Comparison of ENCODE assay signal across 31 cellular contexts in the genomic region with DNA sequence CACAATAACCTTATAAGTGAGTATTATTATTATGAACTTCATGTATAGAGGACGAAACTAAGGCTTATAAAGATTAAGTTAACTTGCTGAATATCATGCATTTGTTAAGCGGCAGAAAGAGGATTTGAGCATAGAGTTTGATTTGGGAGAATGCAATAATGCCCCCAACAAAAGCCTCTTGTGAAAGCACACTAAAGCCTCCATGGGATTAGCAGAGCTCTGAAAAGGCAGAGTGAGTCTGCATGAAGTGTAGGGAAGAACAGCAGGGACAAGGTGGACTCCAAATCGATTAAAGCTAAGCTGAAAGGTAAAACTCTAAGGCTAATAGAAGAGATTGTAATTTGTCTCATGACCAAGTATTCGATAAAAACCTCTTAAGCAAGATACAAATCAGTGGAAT.
"Had no signal": no experiment of that assay in that cellular context is flagged by ENCODE, and none has a peak within 500 bp of the region (broad histone marks: within the 10 kb centered on the region; RNA-seq: fewer than 3 reads in every experiment).

No MANE protein-coding gene starts in this region.

- H3K9me3 ChIP-seq: adrenal gland, body of pancreas, esophagus muscularis mucosa, gastrocnemius medialis, heart left ventricle had no signal

- FAIRE-seq: colon had no signal

- H3K4me1 ChIP-seq: adrenal gland, body of pancreas, esophagus muscularis mucosa, foreskin keratinocyte, gastrocnemius medialis, heart left ventricle had no signal

- H3K36me3 Mint-ChIP-seq: activated naive CD4-positive, alpha-beta T cell treated with anti-CD3 and anti-CD28 coated beads, Interleukin-2, amount 50 U/mL, for 24 hours; activated naive CD8-positive, alpha-beta T cell treated with anti-CD3 and anti-CD28 coated beads for 36 hours had no signal

- H3K4me3 Mint-ChIP-seq: activated CD4-positive, alpha-beta memory T cell treated with anti-CD3 and anti-CD28 coated beads, Interleukin-2, amount 10 ng/mL, durations not matched to agents 7 days and 5 days; activated CD4-positive, alpha-beta T cell treated with anti-CD3 and anti-CD28 coated beads for 36 hours; activated CD4-positive, alpha-beta T cell treated with anti-CD3 and anti-CD28 coated beads, Interleukin-2, amount 10 ng/mL, durations not matched to agents 24 days and 14 days; activated naive CD4-positive, alpha-beta T cell treated with anti-CD3 and anti-CD28 coated beads for 36 hours; activated naive CD4-positive, alpha-beta T cell treated with anti-CD3 and anti-CD28 coated beads, Interleukin-2, amount 50 U/mL, for 24 hours; activated naive CD8-positive, alpha-beta T cell treated with anti-CD3 and anti-CD28 coated beads for 36 hours; activated naive CD8-positive, alpha-beta T cell treated with anti-CD3 and anti-CD28 coated beads, Interleukin-2, amount 50 U/mL, for 24 hours; activated T-helper 1 cell treated with anti-CD3 and anti-CD28 coated beads, Interleukin-12 subunit alpha, Interleukin-12 subunit beta, Interleukin-2, Interleukin-4 antibody, amounts not matched to agents 30 ng/mL and 10 ng/mL and 1 ng/mL, durations not matched to agents 14 hours and 24 hours and 36 hours; effector memory CD8-positive, alpha-beta T cell; T-helper 1 cell treated with Interleukin-12 subunit alpha and Interleukin-12 subunit beta and Interleukin-4 antibody, amounts not matched to agents 30 μg/mL and 1 μg/mL, for 36 hours had no signal

- H3K4me3 ChIP-seq: adrenal gland, body of pancreas, esophagus muscularis mucosa, gastrocnemius medialis, heart left ventricle had no signal

- H3K9me3 Mint-ChIP-seq: activated CD4-positive, alpha-beta memory T cell treated with anti-CD3 and anti-CD28 coated beads, Interleukin-2, amount 10 ng/mL, durations not matched to agents 7 days and 5 days; activated CD4-positive, alpha-beta T cell treated with anti-CD3 and anti-CD28 coated beads, Interleukin-2, amount 10 ng/mL, durations not matched to agents 24 days and 14 days; activated naive CD4-positive, alpha-beta T cell treated with anti-CD3 and anti-CD28 coated beads for 36 hours; activated naive CD4-positive, alpha-beta T cell treated with anti-CD3 and anti-CD28 coated beads, Interleukin-2, amount 50 U/mL, for 24 hours; activated naive CD8-positive, alpha-beta T cell treated with anti-CD3 and anti-CD28 coated beads for 36 hours; activated naive CD8-positive, alpha-beta T cell treated with anti-CD3 and anti-CD28 coated beads, Interleukin-2, amount 50 U/mL, for 24 hours; activated T-helper 1 cell treated with anti-CD3 and anti-CD28 coated beads, Interleukin-12 subunit alpha, Interleukin-12 subunit beta, Interleukin-2, Interleukin-4 antibody, amounts not matched to agents 30 ng/mL and 10 ng/mL and 1 ng/mL, durations not matched to agents 14 hours and 24 hours and 36 hours; activated T-helper 2 cell treated with anti-CD3 and anti-CD28 coated beads, Interferon-gamma antibody, Interleukin-2, Interleukin-4, amounts not matched to agents 10 μg/mL and 5 μg/mL and 100 μg/mL, durations not matched to agents 14 hours and 24 hours and 36 hours; effector memory CD8-positive, alpha-beta T cell; T-helper 1 cell treated with Interleukin-12 subunit alpha and Interleukin-12 subunit beta and Interleukin-4 antibody, amounts not matched to agents 30 μg/mL and 1 μg/mL, for 36 hours had no signal

- H3K27me3 ChIP-seq: adrenal gland, body of pancreas, esophagus muscularis mucosa, gastrocnemius medialis, heart left ventricle had no signal

- H3K27ac ChIP-seq: adrenal gland, body of pancreas, esophagus muscularis mucosa, foreskin keratinocyte, gastrocnemius medialis, heart left ventricle had no signal

- H3K4me1 Mint-ChIP-seq: activated CD4-positive, alpha-beta memory T cell treated with anti-CD3 and anti-CD28 coated beads, Interleukin-2, amount 10 ng/mL, durations not matched to agents 7 days and 5 days; activated CD4-positive, alpha-beta T cell treated with anti-CD3 and anti-CD28 coated beads for 36 hours; activated CD4-positive, alpha-beta T cell treated with anti-CD3 and anti-CD28 coated beads, Interleukin-2, amount 10 ng/mL, durations not matched to agents 24 days and 14 days; activated naive CD4-positive, alpha-beta T cell treated with anti-CD3 and anti-CD28 coated beads, Interleukin-2, amount 50 U/mL, for 24 hours; activated naive CD8-positive, alpha-beta T cell treated with anti-CD3 and anti-CD28 coated beads, Interleukin-2, amount 50 U/mL, for 24 hours had no signal

- DNase-seq: activated CD4-positive, alpha-beta memory T cell treated with anti-CD3 and anti-CD28 coated beads, Interleukin-2, amount 10 ng/mL, durations not matched to agents 7 days and 5 days; activated CD4-positive, alpha-beta T cell treated with anti-CD3 and anti-CD28 coated beads for 36 hours; activated CD4-positive, alpha-beta T cell treated with anti-CD3 and anti-CD28 coated beads, Interleukin-2, amount 10 ng/mL, durations not matched to agents 24 days and 14 days; activated CD4-positive, CD25-positive, alpha-beta regulatory T cell; activated CD4-positive, CD25-positive, alpha-beta regulatory T cell treated with anti-CD3 and anti-CD28 coated beads, Interleukin-2, amount 50 U/mL, for 72 hours; activated effector memory CD4-positive, alpha-beta T cell treated with anti-CD3 and anti-CD28 coated beads, Interleukin-2, amount 50 U/mL, for 16 hours; activated naive CD4-positive, alpha-beta T cell treated with anti-CD3 and anti-CD28 coated beads for 36 hours; activated naive CD8-positive, alpha-beta T cell treated with anti-CD3 and anti-CD28 coated beads for 36 hours; activated naive CD8-positive, alpha-beta T cell treated with anti-CD3 and anti-CD28 coated beads, Interleukin-2, amount 50 U/mL, for 24 hours; activated T-cell treated with anti-CD3 and anti-CD28 coated beads, Interleukin-2, amount 50 U/mL, for 48 hours; adrenal gland; amygdala; aorta; body of pancreas; caudate nucleus; cortex of kidney; dermis blood vessel endothelial cell; effector CD4-positive, alpha-beta T cell; effector memory CD8-positive, alpha-beta T cell; erythroblast; foreskin keratinocyte; gastrocnemius medialis; glutamatergic neuron; heart left ventricle; T1000 had no signal

- ATAC-seq: activated CD4-positive, alpha-beta T cell treated with anti-CD3 and anti-CD28 coated beads for 36 hours; activated naive CD8-positive, alpha-beta T cell treated with anti-CD3 and anti-CD28 coated beads, Interleukin-2, amount 50 U/mL, for 24 hours; body of pancreas; effector memory CD8-positive, alpha-beta T cell; foreskin keratinocyte; gastrocnemius medialis; heart left ventricle had no signal

- H3K27ac Mint-ChIP-seq: activated CD4-positive, alpha-beta memory T cell treated with anti-CD3 and anti-CD28 coated beads, Interleukin-2, amount 10 ng/mL, durations not matched to agents 7 days and 5 days; activated CD4-positive, alpha-beta T cell treated with anti-CD3 and anti-CD28 coated beads for 36 hours; activated CD4-positive, alpha-beta T cell treated with anti-CD3 and anti-CD28 coated beads, Interleukin-2, amount 10 ng/mL, durations not matched to agents 24 days and 14 days; activated naive CD4-positive, alpha-beta T cell treated with anti-CD3 and anti-CD28 coated beads for 36 hours; activated naive CD4-positive, alpha-beta T cell treated with anti-CD3 and anti-CD28 coated beads, Interleukin-2, amount 50 U/mL, for 24 hours; activated naive CD8-positive, alpha-beta T cell treated with anti-CD3 and anti-CD28 coated beads for 36 hours; activated naive CD8-positive, alpha-beta T cell treated with anti-CD3 and anti-CD28 coated beads, Interleukin-2, amount 50 U/mL, for 24 hours; activated T-helper 1 cell treated with anti-CD3 and anti-CD28 coated beads, Interleukin-12 subunit alpha, Interleukin-12 subunit beta, Interleukin-2, Interleukin-4 antibody, amounts not matched to agents 30 ng/mL and 10 ng/mL and 1 ng/mL, durations not matched to agents 14 hours and 24 hours and 36 hours; activated T-helper 2 cell treated with anti-CD3 and anti-CD28 coated beads, Interferon-gamma antibody, Interleukin-2, Interleukin-4, amounts not matched to agents 10 μg/mL and 5 μg/mL and 100 μg/mL, durations not matched to agents 14 hours and 24 hours and 36 hours; effector memory CD8-positive, alpha-beta T cell; T-helper 1 cell treated with Interleukin-12 subunit alpha and Interleukin-12 subunit beta and Interleukin-4 antibody, amounts not matched to agents 30 μg/mL and 1 μg/mL, for 36 hours had no signal

- H3K36me3 ChIP-seq: adrenal gland, esophagus muscularis mucosa, gastrocnemius medialis, heart left ventricle had no signal
